In the genomic region with DNA sequence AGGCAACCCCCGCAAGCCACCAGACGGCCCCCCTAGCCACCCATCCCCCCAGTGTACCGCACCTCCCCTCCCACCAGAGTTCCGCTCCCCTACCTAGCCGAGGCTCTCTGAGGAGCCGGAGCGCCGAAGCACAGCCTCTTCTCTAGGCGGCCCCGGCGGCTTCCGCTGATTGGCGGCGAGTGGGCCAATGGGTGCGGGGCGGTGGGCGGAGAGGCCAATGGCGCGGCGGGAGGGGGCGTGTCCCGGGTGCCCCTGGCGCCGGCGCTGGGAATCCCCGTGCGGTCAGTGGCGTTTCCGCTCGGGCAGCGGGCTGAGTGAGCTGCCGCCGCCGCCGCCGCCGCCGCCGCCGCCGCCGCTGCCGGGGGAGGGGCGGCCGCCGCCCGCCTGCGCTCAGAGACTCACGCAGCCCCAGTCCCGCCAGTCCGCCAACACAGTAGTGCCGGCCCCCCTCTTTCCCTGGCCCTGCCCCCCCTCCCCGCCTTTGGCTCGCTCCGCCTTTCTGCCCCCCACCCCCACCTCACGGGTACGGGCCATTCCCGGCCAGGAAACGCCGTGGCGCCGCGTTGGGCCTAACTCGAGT, we compare ENCODE assay signal across 8 cellular contexts. TPM values are rescaled to one million over a fixed set of nuclear protein-coding genes. Genes with fewer than 3 reads are reported as not detected.
A peak's percentile ranks its signal among the peaks of the same experiment; 100 is the strongest.
DNase-seq lines count a peak whose midpoint lies in the region; ATAC-seq, FAIRE-seq and TF ChIP-seq lines count a peak whose summit lies in the region.

A gene with protein sequence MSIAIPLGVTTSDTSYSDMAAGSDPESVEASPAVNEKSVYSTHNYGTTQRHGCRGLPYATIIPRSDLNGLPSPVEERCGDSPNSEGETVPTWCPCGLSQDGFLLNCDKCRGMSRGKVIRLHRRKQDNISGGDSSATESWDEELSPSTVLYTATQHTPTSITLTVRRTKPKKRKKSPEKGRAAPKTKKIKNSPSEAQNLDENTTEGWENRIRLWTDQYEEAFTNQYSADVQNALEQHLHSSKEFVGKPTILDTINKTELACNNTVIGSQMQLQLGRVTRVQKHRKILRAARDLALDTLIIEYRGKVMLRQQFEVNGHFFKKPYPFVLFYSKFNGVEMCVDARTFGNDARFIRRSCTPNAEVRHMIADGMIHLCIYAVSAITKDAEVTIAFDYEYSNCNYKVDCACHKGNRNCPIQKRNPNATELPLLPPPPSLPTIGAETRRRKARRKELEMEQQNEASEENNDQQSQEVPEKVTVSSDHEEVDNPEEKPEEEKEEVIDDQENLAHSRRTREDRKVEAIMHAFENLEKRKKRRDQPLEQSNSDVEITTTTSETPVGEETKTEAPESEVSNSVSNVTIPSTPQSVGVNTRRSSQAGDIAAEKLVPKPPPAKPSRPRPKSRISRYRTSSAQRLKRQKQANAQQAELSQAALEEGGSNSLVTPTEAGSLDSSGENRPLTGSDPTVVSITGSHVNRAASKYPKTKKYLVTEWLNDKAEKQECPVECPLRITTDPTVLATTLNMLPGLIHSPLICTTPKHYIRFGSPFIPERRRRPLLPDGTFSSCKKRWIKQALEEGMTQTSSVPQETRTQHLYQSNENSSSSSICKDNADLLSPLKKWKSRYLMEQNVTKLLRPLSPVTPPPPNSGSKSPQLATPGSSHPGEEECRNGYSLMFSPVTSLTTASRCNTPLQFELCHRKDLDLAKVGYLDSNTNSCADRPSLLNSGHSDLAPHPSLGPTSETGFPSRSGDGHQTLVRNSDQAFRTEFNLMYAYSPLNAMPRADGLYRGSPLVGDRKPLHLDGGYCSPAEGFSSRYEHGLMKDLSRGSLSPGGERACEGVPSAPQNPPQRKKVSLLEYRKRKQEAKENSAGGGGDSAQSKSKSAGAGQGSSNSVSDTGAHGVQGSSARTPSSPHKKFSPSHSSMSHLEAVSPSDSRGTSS (N-terminal part only) (plus strand): TSS at position 285 of the 580 bp plus-strand sequence. CDS start 31,324 bp downstream, outside the sequence.

- TF ChIP-seq POLR2A in GM12891 (IDR thresholded peaks at IDR 0.05; ENCODE audit: low read depth, low read length), result peak; percentile 83
- peak; percentile 65 to 90 for TF ChIP-seq POLR2A in tibial nerve (IDR thresholded peaks at IDR 0.05)

- H3K79me2 ChIP-seq in parathyroid adenoma, result peaks cover 36% of the 10 kb centered on the region

- peak in 1 of 2 donors; percentile 94 for TF ChIP-seq EP300 in tibial nerve (IDR thresholded peaks at IDR 0.05)

- TF ChIP-seq CTCF in cardiac muscle cell (IDR thresholded peaks at IDR 0.05; ENCODE audit: low read depth, low read length) (no peak), parathyroid adenoma (IDR thresholded peaks at IDR 0.05) (no peak), tibial nerve (IDR thresholded peaks at IDR 0.05) (peak in 2 of 5 experiments; percentile 18 to 20)

- peak within 1 kb of the TSS; percentile 97 for H3K4me2 ChIP-seq in parathyroid adenoma (ENCODE audit: low read length)

- H3K4me3 ChIP-seq in adipocyte (ENCODE audit: low read length) (peak within 1 kb of the TSS; percentile 96), cardiac muscle cell (peak within 1 kb of the TSS; percentile 88), parathyroid adenoma (ENCODE audit: low read depth, low read length) (peak within 1 kb of the TSS; percentile 80), tibial nerve (peak within 1 kb of the TSS; percentile 91 to 97 (median 94))

- DNase-seq in GM12891 (ENCODE audit: insufficient read length, low spot score), result peak; percentile 83
- DNase-seq in NCI-H1417 (lab: John Stamatoyannopoulos, UW), result peak; percentile 89 to 95 (median 89)
- DNase-seq in T follicular helper cell (ENCODE audit: low read depth), result peak; percentile 99
- peak; percentile 99 for DNase-seq in adipocyte (ENCODE audit: low read depth)
- peak; percentile 98 for DNase-seq in cardiac muscle cell (ENCODE audit: low read depth in 1 of 2, low spot score in 1 of 2)
- peak; percentile 97 to 99 for DNase-seq in tibial nerve (ENCODE audit: low spot score in 2 of 2)

- H3K9ac ChIP-seq in adipocyte (ENCODE audit: low read length), result peak within 1 kb of the TSS; percentile 100
- peak within 1 kb of the TSS; percentile 95 for H3K9ac ChIP-seq in parathyroid adenoma

- peak within 1 kb of the TSS; percentile 74 for H2AFZ ChIP-seq in parathyroid adenoma

- FAIRE-seq in GM12891 (lab: Jason Lieb, UNC), result no peak

- H3K4me1 ChIP-seq in adipocyte (ENCODE audit: control insufficient read depth, insufficient read depth, low read length) (peaks cover 59% of the 10 kb centered on the region), cardiac muscle cell (ENCODE audit: low read depth) (peaks cover 39% of the 10 kb centered on the region), parathyroid adenoma (peaks cover 15% of the 10 kb centered on the region), tibial nerve (peaks cover 4 to 67% (median 44%) of the 10 kb centered on the region in 4 donors)

- peaks cover 23% of the 10 kb centered on the region for H3K36me3 ChIP-seq in adipocyte (ENCODE audit: control insufficient read depth, insufficient read depth, low read length, severe bottlenecking)
- peaks cover 13% of the 10 kb centered on the region for H3K36me3 ChIP-seq in cardiac muscle cell
- H3K36me3 ChIP-seq in parathyroid adenoma (ENCODE audit: control insufficient read depth, insufficient read depth, low read length), result no peaks in the 10 kb centered on the region
- peaks cover 0 to 6% (median 0%) of the 10 kb centered on the region in 3 donors for H3K36me3 ChIP-seq in tibial nerve

- H3K27me3 ChIP-seq in adipocyte (replicated peaks; ENCODE audit: control insufficient read depth, insufficient read depth, low read length) (no peaks in the 10 kb centered on the region), cardiac muscle cell (no peaks in the 10 kb centered on the region), parathyroid adenoma (ENCODE audit: control insufficient read depth, insufficient read depth, low read length) (no peaks in the 10 kb centered on the region), tibial nerve (no peaks in the 10 kb centered on the region)

- peak within 1 kb of the TSS; percentile 99 for H3K27ac ChIP-seq in cardiac muscle cell
- peak within 1 kb of the TSS; percentile 97 for H3K27ac ChIP-seq in parathyroid adenoma
- H3K27ac ChIP-seq in tibial nerve, result peak within 1 kb of the TSS; percentile 97 to 100 (median 99)

- 0% methylated on average over 12 to 33 of the region's 64 CpGs for WGBS in tibial nerve, 2 donors

- ATAC-seq in HG02763 (IDR thresholded peaks at IDR 0.05; ENCODE audit: unreplicated experiment), result peak; percentile 52

- H3K9me3 ChIP-seq in adipocyte (ENCODE audit: control insufficient read depth, low read length) (no peaks in the 10 kb centered on the region), cardiac muscle cell (ENCODE audit: low read depth) (no peaks in the 10 kb centered on the region), parathyroid adenoma (ENCODE audit: control insufficient read depth, low read length) (no peaks in the 10 kb centered on the region), tibial nerve (no peaks in the 10 kb centered on the region)

TF ChIP-seq in GM12891, 5 proteins besides CTCF, POLR2A, EP300 and RAD21:
- peak; percentile 52; the same call in 1 of the 2 replicates for TF ChIP-seq POLR2AphosphoS5 (IDR thresholded peaks at IDR 0.05; ENCODE audit: low read depth, low read length)
- peak; percentile 86 for TF ChIP-seq TAF1 (IDR thresholded peaks at IDR 0.05; ENCODE audit: low read depth, low read length)
- TF ChIP-seq POU2F2 (IDR thresholded peaks at IDR 0.05; ENCODE audit: low read depth, low read length), result no peak

RNA-seq across cellular contexts. Expression of the gene that starts here (rescaled TPM):
- polyA plus RNA-seq in GM12891 (2012; ENCODE audit: low read depth, missing spikeins), result 36.4 TPM
- 107 and 275 TPM in 2 replicates for total RNA-seq in cardiac muscle cell
- 176 and 306 TPM in 2 replicates for polyA plus RNA-seq in cardiac muscle cell
- total RNA-seq in tibial nerve, result 100 to 1,000 TPM in 3 of 4 donors, 10 to 100 TPM in 1; 96.9 to 130 (median 115) TPM

Comparison
In these comparisons a context has a peak if more than half of its experiments do, and no peak if none do; other contexts are left out.
1. Peak in every context shown above with its lines: DNase-seq, ATAC-seq, H3K4me3 ChIP-seq and H3K27ac ChIP-seq.